10 cellular contexts compared by ENCODE assay signal in genomic region chr16:17334096-17334495, GRCh38.
DNase-seq lines count a peak whose midpoint lies in the region; ATAC-seq and TF ChIP-seq lines count a peak whose summit lies in the region.
"Had no signal": no experiment of that assay in that cellular context is flagged by ENCODE, and none has a peak within 500 bp of the region (broad histone marks: within the 10 kb centered on the region; RNA-seq: fewer than 3 reads in every experiment).

No MANE protein-coding gene starts in this region.

- no peaks in the 10 kb centered on the region for H3K9me3 Mint-ChIP-seq in CD14-positive monocyte
- H3K9me3 Mint-ChIP-seq: activated naive CD4-positive, alpha-beta T cell treated with anti-CD3 and anti-CD28 coated beads, Interleukin-2, amount 50 U/mL, for 24 hours had no signal

- no peaks in the 10 kb centered on the region for H3K27me3 ChIP-seq in OCI-LY1 (ENCODE audit: insufficient read depth, low read length)
- H3K27me3 ChIP-seq in fibroblast of lung (ENCODE audit: control insufficient read depth, insufficient read depth, low read length): no peaks in the 10 kb centered on the region
- no peaks in the 10 kb centered on the region for H3K27me3 ChIP-seq in rectal smooth muscle tissue (ENCODE audit: control insufficient read depth, insufficient read depth, low read length)

- peaks cover 0 to 2% (median 1%) of the 10 kb centered on the region in 3 donors for H3K27me3 Mint-ChIP-seq in CD14-positive monocyte (ENCODE audit: low read depth in 3 of 3)
- H3K27me3 Mint-ChIP-seq: activated naive CD4-positive, alpha-beta T cell treated with anti-CD3 and anti-CD28 coated beads, Interleukin-2, amount 50 U/mL, for 24 hours had no signal

- H2AFZ ChIP-seq in OCI-LY1 (ENCODE audit: low read length) (no peak overlapping the region), fibroblast of lung (ENCODE audit: low read length) (no peak overlapping the region)

- peak; percentile 81 for DNase-seq in CD14-positive monocyte (ENCODE audit: low spot score)
- DNase-seq in fibroblast of lung (ENCODE audit: low read depth in 2 of 2): peak; percentile 84 to 88
- DNase-seq in activated CD4-positive, alpha-beta T cell treated with anti-CD3 and anti-CD28 coated beads for 4 hours: no peak
- DNase-seq in C1 segment of cervical spinal cord (lab: John Stamatoyannopoulos, UW): no peak
- DNase-seq: KBM-7 had no signal

- no peak overlapping the region for H3K4me2 ChIP-seq in OCI-LY1 (ENCODE audit: low read length)
- no peak overlapping the region for H3K4me2 ChIP-seq in fibroblast of lung (ENCODE audit: extremely low read depth, insufficient read depth, low read length)

- no peak overlapping the region for H3K4me3 Mint-ChIP-seq in CD14-positive monocyte
- H3K4me3 Mint-ChIP-seq: activated naive CD4-positive, alpha-beta T cell treated with anti-CD3 and anti-CD28 coated beads, Interleukin-2, amount 50 U/mL, for 24 hours had no signal

- ATAC-seq in HG02588 (IDR thresholded peaks at IDR 0.05; ENCODE audit: unreplicated experiment) (no peak), HG03469 (IDR thresholded peaks at IDR 0.05; ENCODE audit: unreplicated experiment) (no peak)

- intact Hi-C loops in CD14-positive monocyte (cut with micrococcal nuclease): loop anchor here in 1 of 2 donors (10.0 kb wide), 1 partner anchor 59 kb away; no protein-coding TSS in a partner anchor

- H3K9me3 ChIP-seq in OCI-LY1 (ENCODE audit: low read length): no peaks in the 10 kb centered on the region
- H3K9me3 ChIP-seq in fibroblast of lung (ENCODE audit: control insufficient read depth, insufficient read depth, low read depth, low read length): no peaks in the 10 kb centered on the region

- H3K9me2 ChIP-seq in OCI-LY1 (ENCODE audit: low read depth, low read length): no peaks in the 10 kb centered on the region

- no peak overlapping the region for H3K4me3 ChIP-seq in OCI-LY1 (ENCODE audit: low read depth, low read length, poor library complexity, severe bottlenecking)
- no peak overlapping the region for H3K4me3 ChIP-seq in fibroblast of lung (replicated peaks in 1 of 4; ENCODE audit: control extremely low read depth in 1 of 4, insufficient read depth in 1 of 4, low read depth in 3 of 4, low read length in 4 of 4)
- no peak overlapping the region for H3K4me3 ChIP-seq in rectal smooth muscle tissue (ENCODE audit: low read length)

- H4K20me1 ChIP-seq in OCI-LY1 (ENCODE audit: insufficient read depth, low read length) (no peaks in the 10 kb centered on the region), fibroblast of lung (ENCODE audit: control insufficient read depth, extremely low read depth, insufficient read depth, low read length) (no peaks in the 10 kb centered on the region)

- H3K9ac ChIP-seq in OCI-LY1 (ENCODE audit: low read length) (no peak overlapping the region), fibroblast of lung (ENCODE audit: insufficient read depth, low read length) (no peak overlapping the region), rectal smooth muscle tissue (ENCODE audit: low read length) (no peak overlapping the region)

- peak overlapping the region; percentile 7 to 96 (median 73) for H3K27ac Mint-ChIP-seq in CD14-positive monocyte
- H3K27ac Mint-ChIP-seq: activated naive CD4-positive, alpha-beta T cell treated with anti-CD3 and anti-CD28 coated beads, Interleukin-2, amount 50 U/mL, for 24 hours had no signal

- H3K4me1 Mint-ChIP-seq in CD14-positive monocyte: peaks cover 40% of the 10 kb centered on the region

- H3K36me3 ChIP-seq in OCI-LY1 (ENCODE audit: insufficient read depth, low read length) (peaks cover 18% of the 10 kb centered on the region; the same call in 1 of the 2 replicates), fibroblast of lung (ENCODE audit: control insufficient read depth, insufficient read depth, low read length) (no peaks in the 10 kb centered on the region), rectal smooth muscle tissue (ENCODE audit: control insufficient read depth, insufficient read depth, low read length) (no peaks in the 10 kb centered on the region)

- no peaks in the 10 kb centered on the region for H3F3A ChIP-seq in OCI-LY1 (ENCODE audit: insufficient read depth, low read length)

- H3K79me2 ChIP-seq in OCI-LY1 (ENCODE audit: insufficient read depth, low read length) (no peaks in the 10 kb centered on the region), fibroblast of lung (ENCODE audit: control insufficient read depth, insufficient read depth, low read length) (no peaks in the 10 kb centered on the region)

- H3K36me3 Mint-ChIP-seq in CD14-positive monocyte: peaks cover 13 to 23% of the 10 kb centered on the region in 2 donors

- H3K27ac ChIP-seq in OCI-LY1 (ENCODE audit: low read depth, low read length, poor library complexity, severe bottlenecking) (peak overlapping the region; percentile 5), fibroblast of lung (ENCODE audit: insufficient read depth, low read length) (no peak overlapping the region), rectal smooth muscle tissue (ENCODE audit: low read depth, low read length) (peak overlapping the region; percentile 77)

- H3K4me1 ChIP-seq in OCI-LY1 (ENCODE audit: insufficient read depth, low read length, severe bottlenecking) (peaks cover 14% of the 10 kb centered on the region), fibroblast of lung (ENCODE audit: control insufficient read depth, extremely low read depth, insufficient read depth, low read length) (peaks cover 3% of the 10 kb centered on the region), rectal smooth muscle tissue (ENCODE audit: control insufficient read depth, insufficient read depth, low read length) (peaks cover 8% of the 10 kb centered on the region)

- TF ChIP-seq CTCF in CD14-positive monocyte (IDR thresholded peaks at IDR 0.05) (no peak), OCI-LY1 (IDR thresholded peaks at IDR 0.05; ENCODE audit: low read length) (no peak), fibroblast of lung (conservative IDR thresholded peaks at IDR 0.05 in 1 of 2, IDR thresholded peaks at IDR 0.05 in 1 of 2; ENCODE audit: low read depth in 1 of 2, low read length in 2 of 2) (no peak)

Comparison
In these comparisons a context has a peak if more than half of its experiments do, and no peak if none do; other contexts are left out.
1. DNase-seq: peak in CD14-positive monocyte (single experiment) and fibroblast of lung (2 of 2); none in activated CD4-positive, alpha-beta T cell treated with anti-CD3 and anti-CD28 coated beads for 4 hours (0 of 2) and C1 segment of cervical spinal cord (0 of 14).